In genomic region chr3:150388468-150389418, GRCh38 we compare ENCODE assay signal across 1 cellular context.
TF ChIP-seq lines count a peak whose summit lies in the region.

No MANE protein-coding gene starts in this region.

TF ChIP-seq in WTC11, 78 proteins besides CTCF, POLR2A, EP300 and RAD21 (continued from another document):
- no peak for TF ChIP-seq STAT6 (CRISPR knock-in tag; conservative IDR thresholded peaks at IDR 0.05; ENCODE audit: low read depth)
- no peak for TF ChIP-seq AFF4 (CRISPR knock-in tag; IDR thresholded peaks at IDR 0.05; ENCODE audit: borderline replicate concordance)
- no peak for TF ChIP-seq E2F1 (CRISPR knock-in tag; IDR thresholded peaks at IDR 0.05)
- TF ChIP-seq ZMAT4 (CRISPR knock-in tag; IDR thresholded peaks at IDR 0.05) = no peak
- TF ChIP-seq JAZF1 (CRISPR knock-in tag; IDR thresholded peaks at IDR 0.05) = no peak
- TF ChIP-seq NFE2L1 (CRISPR knock-in tag; IDR thresholded peaks at IDR 0.05) = no peak
- TF ChIP-seq E2F4 (CRISPR knock-in tag; IDR thresholded peaks at IDR 0.05; ENCODE audit: borderline replicate concordance, low read depth) = no peak
